In genomic region chr22:21760640-21761039, GRCh38 we compare ENCODE assay signal across 1 cellular context.
TF ChIP-seq lines count a peak whose summit lies in the region.

No MANE protein-coding gene starts in this region.

TF ChIP-seq in K562, 482 proteins besides CTCF, POLR2A, EP300 and RAD21 (continued from another document):
- TF ChIP-seq, protein P1, sequence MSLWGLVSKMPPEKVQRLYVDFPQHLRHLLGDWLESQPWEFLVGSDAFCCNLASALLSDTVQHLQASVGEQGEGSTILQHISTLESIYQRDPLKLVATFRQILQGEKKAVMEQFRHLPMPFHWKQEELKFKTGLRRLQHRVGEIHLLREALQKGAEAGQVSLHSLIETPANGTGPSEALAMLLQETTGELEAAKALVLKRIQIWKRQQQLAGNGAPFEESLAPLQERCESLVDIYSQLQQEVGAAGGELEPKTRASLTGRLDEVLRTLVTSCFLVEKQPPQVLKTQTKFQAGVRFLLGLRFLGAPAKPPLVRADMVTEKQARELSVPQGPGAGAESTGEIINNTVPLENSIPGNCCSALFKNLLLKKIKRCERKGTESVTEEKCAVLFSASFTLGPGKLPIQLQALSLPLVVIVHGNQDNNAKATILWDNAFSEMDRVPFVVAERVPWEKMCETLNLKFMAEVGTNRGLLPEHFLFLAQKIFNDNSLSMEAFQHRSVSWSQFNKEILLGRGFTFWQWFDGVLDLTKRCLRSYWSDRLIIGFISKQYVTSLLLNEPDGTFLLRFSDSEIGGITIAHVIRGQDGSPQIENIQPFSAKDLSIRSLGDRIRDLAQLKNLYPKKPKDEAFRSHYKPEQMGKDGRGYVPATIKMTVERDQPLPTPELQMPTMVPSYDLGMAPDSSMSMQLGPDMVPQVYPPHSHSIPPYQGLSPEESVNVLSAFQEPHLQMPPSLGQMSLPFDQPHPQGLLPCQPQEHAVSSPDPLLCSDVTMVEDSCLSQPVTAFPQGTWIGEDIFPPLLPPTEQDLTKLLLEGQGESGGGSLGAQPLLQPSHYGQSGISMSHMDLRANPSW (CRISPR knock-in tag; IDR thresholded peaks at IDR 0.05), result 0 out of 2 replicates have a peak, but pooled peaks have one; percentile 7
